ENCODE assay signal across 27 cellular contexts in genomic region chr17:62696726-62697490, GRCh38.
DNase-seq lines count a peak whose midpoint lies in the region; ATAC-seq, FAIRE-seq and TF ChIP-seq lines count a peak whose summit lies in the region.
"Had no signal": no experiment of that assay in that cellular context is flagged by ENCODE, and none has a peak within 500 bp of the region (broad histone marks: within the 10 kb centered on the region; RNA-seq: fewer than 3 reads in every experiment).

No MANE protein-coding gene starts in this region.

- no peak overlapping the region for H3K56ac ChIP-seq in H1 (replicated peaks; ENCODE audit: insufficient read length, low read depth, low read length)

- H3K18ac ChIP-seq in H1 (ENCODE audit: extremely low read depth, low read length) = no peak overlapping the region; the same call in 1 of the 2 replicates

- no peak overlapping the region for H4K5ac ChIP-seq in H1 (ENCODE audit: insufficient read length, low read depth, low read length)

- H3K27ac ChIP-seq in H1 (ENCODE audit: low read depth, low read length) = no peak overlapping the region
- no peak overlapping the region for H3K27ac ChIP-seq in Peyer's patch
- no peak overlapping the region for H3K27ac ChIP-seq in vagina

- H3K4me3 ChIP-seq in H1 (ENCODE audit: extremely low read depth in 1 of 4, insufficient read depth in 2 of 4, low read depth in 3 of 4, low read length in 4 of 4) = no peak overlapping the region
- H3K4me3 ChIP-seq in Peyer's patch = no peak overlapping the region
- H3K4me3 ChIP-seq in vagina = no peak overlapping the region

- no peak overlapping the region for H2BK15ac ChIP-seq in H1 (ENCODE audit: low read length)

- H3K79me1 ChIP-seq in H1 (ENCODE audit: low read depth, low read length) = no peaks in the 10 kb centered on the region

- no peak overlapping the region for H3K4ac ChIP-seq in H1 (replicated peaks; ENCODE audit: insufficient read length, low read depth, low read length)

- no peaks in the 10 kb centered on the region for H3K79me2 ChIP-seq in H1 (ENCODE audit: control insufficient read depth in 1 of 2, insufficient read depth in 2 of 2, low read length in 2 of 2)

- no peaks in the 10 kb centered on the region for H3K4me1 Mint-ChIP-seq in stimulated activated naive CD8-positive, alpha-beta T cell treated with anti-CD3 and anti-CD28 coated beads, Interleukin-15, amount 100 ng/mL, for 72 hours
- no peaks in the 10 kb centered on the region for H3K4me1 Mint-ChIP-seq in natural killer cell
- H3K4me1 Mint-ChIP-seq: activated B cell treated with CpG ODN at 0.5 μM for 24 hours; activated T-helper 17 cell treated with anti-CD3 and anti-CD28 coated beads, Interleukin-2, amount 50 U/mL, for 72 hours had no signal

- CTCF ChIA-PET in H1 (lab: Charles Lee; ENCODE audit: partially characterized antibody) = interaction anchor here (1.3 to 7.0 kb wide), 2 partner anchors 9 to 23 kb away, joined by 3 to 68 read pairs; no protein-coding TSS in a partner anchor

- FAIRE-seq in H1 (lab: Jason Lieb, UNC) = no peak
- FAIRE-seq: astrocyte, GM12892 had no signal

- WGBS in H1 (ENCODE audit: extremely low coverage in 1 of 2, insufficient coverage in 1 of 2, insufficient read length in 1 of 2, insufficient replicate concordance in 2 of 2, low coverage in 1 of 2, low lambda C conversion rate in 2 of 2, missing lambda C conversion rate in 1 of 2), 2 experiments = 88% methylated on average over 24 of the region's 27 CpGs; no CpG with 5 or more reads in 1 of the 2 experiments

- TF ChIP-seq RAD21 in H1 (IDR thresholded peaks at IDR 0.05 in 1 of 2, conservative IDR thresholded peaks at IDR 0.05 in 1 of 2; ENCODE audit: low read depth in 2 of 2, low read length in 2 of 2) = no peak

- peak; percentile 15 for ATAC-seq in stimulated activated naive CD8-positive, alpha-beta T cell treated with anti-CD3 and anti-CD28 coated beads, Interleukin-15, amount 100 ng/mL, for 72 hours
- ATAC-seq in stimulated activated naive CD8-positive, alpha-beta T cell treated with anti-CD3 and anti-CD28 coated beads, Interleukin-15, Interleukin-2, amounts not matched to agents 100 U/mL and 50 U/mL, for 24 hours = no peak
- no peak for ATAC-seq in natural killer cell
- ATAC-seq: activated T-helper 17 cell treated with anti-CD3 and anti-CD28 coated beads, Interleukin-2, amount 50 U/mL, for 72 hours; left colon had no signal

- H2AFZ ChIP-seq in H1 (ENCODE audit: low read length) = peak overlapping the region; percentile 25; the same call in 1 of the 2 replicates

- H2AK5ac ChIP-seq in H1 (ENCODE audit: low read depth, low read length) = no peak overlapping the region

- no peaks in the 10 kb centered on the region for H3K36me3 Mint-ChIP-seq in natural killer cell
- H3K36me3 Mint-ChIP-seq: activated naive CD4-positive, alpha-beta T cell treated with anti-CD3 and anti-CD28 coated beads, Interleukin-2, amount 50 U/mL, for 72 hours; CD14-positive monocyte had no signal

- POLR2A ChIA-PET in H1 (lab: Charles Lee; ENCODE audit: partially characterized antibody) = no interaction called here

- H3K14ac ChIP-seq in H1 (ENCODE audit: insufficient read length) = no peak overlapping the region

- TF ChIP-seq POLR2A in H1 (IDR thresholded peaks at IDR 0.05; ENCODE audit: control extremely low read depth in 1 of 2, low read depth in 2 of 2, low read length in 2 of 2) = no peak
- no peak for TF ChIP-seq POLR2A in Peyer's patch (IDR thresholded peaks at IDR 0.05)
- no peak for TF ChIP-seq POLR2A in vagina (IDR thresholded peaks at IDR 0.05)

- H3K27me3 Mint-ChIP-seq in stimulated activated naive CD8-positive, alpha-beta T cell treated with anti-CD3 and anti-CD28 coated beads, Interleukin-15, amount 100 ng/mL, for 72 hours = peaks cover 35% of the 10 kb centered on the region
- H3K27me3 Mint-ChIP-seq in natural killer cell (ENCODE audit: low read depth in 2 of 2) = peaks cover 0 to 2% of the 10 kb centered on the region in 2 donors

- no peak for TF ChIP-seq EP300 in H1 (IDR thresholded peaks at IDR 0.05; ENCODE audit: borderline replicate concordance in 1 of 2, low read depth in 2 of 2, low read length in 2 of 2)

- no peak overlapping the region for H3K27ac Mint-ChIP-seq in stimulated activated naive CD8-positive, alpha-beta T cell treated with anti-CD3 and anti-CD28 coated beads, Interleukin-15, amount 100 ng/mL, for 72 hours
- no peak overlapping the region for H3K27ac Mint-ChIP-seq in natural killer cell
- H3K27ac Mint-ChIP-seq: activated B cell treated with CpG ODN at 0.5 μM for 24 hours; activated naive CD4-positive, alpha-beta T cell treated with anti-CD3 and anti-CD28 coated beads, Interleukin-2, amount 50 U/mL, for 72 hours; activated T-helper 17 cell treated with anti-CD3 and anti-CD28 coated beads, Interleukin-2, amount 50 U/mL, for 72 hours; CD14-positive monocyte; nephron had no signal

- no peak for TF ChIP-seq CTCF in H1 (IDR thresholded peaks at IDR 0.05; ENCODE audit: control extremely low read depth in 1 of 3, insufficient read depth in 1 of 3, low read depth in 1 of 3, low read length in 3 of 3)
- TF ChIP-seq CTCF in Peyer's patch (IDR thresholded peaks at IDR 0.05) = no peak
- no peak for TF ChIP-seq CTCF in vagina (IDR thresholded peaks at IDR 0.05)
- no peak for TF ChIP-seq CTCF in natural killer cell (IDR thresholded peaks at IDR 0.05)

- H4K91ac ChIP-seq in H1 (replicated peaks; ENCODE audit: insufficient read length, low read length) = no peak overlapping the region

- no peaks in the 10 kb centered on the region for H4K20me1 ChIP-seq in H1 (replicated peaks in 1 of 2; ENCODE audit: control insufficient read depth in 1 of 2, insufficient read depth in 2 of 2, low read length in 2 of 2)

- no peak overlapping the region for H2BK12ac ChIP-seq in H1 (ENCODE audit: low read depth, low read length)

- DNase-seq in stimulated activated naive CD8-positive, alpha-beta T cell treated with anti-CD3 and anti-CD28 coated beads, Interleukin-15, amount 100 ng/mL, for 72 hours = no peak
- DNase-seq in stimulated activated naive CD8-positive, alpha-beta T cell treated with anti-CD3 and anti-CD28 coated beads, Interleukin-15, Interleukin-2, amounts not matched to agents 100 U/mL and 50 U/mL, for 24 hours = no peak
- DNase-seq in H1 (ENCODE audit: low read depth in 1 of 2, low spot score in 2 of 2) (no peak), midbrain (lab: John Stamatoyannopoulos, UW) (peak; percentile 34), activated T-cell treated with anti-CD3 and anti-CD28 coated beads for 4 hours (no peak), Peyer's patch (no peak), vagina (ENCODE audit: extremely low spot score in 2 of 2) (no peak), natural killer cell (no peak)
- DNase-seq: ACHN; activated B cell treated with CpG ODN at 0.5 μM for 24 hours; activated CD4-positive, alpha-beta T cell treated with anti-CD3 and anti-CD28 coated beads, Interleukin-2, amount 50 U/mL, for 48 hours; activated CD8-positive, alpha-beta memory T cell treated with anti-CD3 and anti-CD28 coated beads, Interleukin-2, amount 50 U/mL, for 4 hours; Calu3; central memory CD4-positive, alpha-beta T cell; left colon; NCI-H1048; NCI-H2171 treated with DMSO at 0.1 percent for 48 hours; NCI-H524 treated with DMSO at 0.1 percent for 48 hours; NK-92 treated with Interleukin-12 subunit alpha and Interleukin-12 subunit beta, amount 100 ng/mL, for 24 hours; stimulated activated CD8-positive, alpha-beta memory T cell treated with anti-CD3 and anti-CD28 coated beads, Interleukin-4, amount 100 ng/mL, for 48 hours; T-helper 9 cell had no signal

- H4K8ac ChIP-seq in H1 (ENCODE audit: extremely low read depth, insufficient read depth, low read length) = no peak overlapping the region; the same call in 1 of the 2 replicates

- H3K9me3 ChIP-seq in H1 (ENCODE audit: insufficient read depth in 2 of 2, low read depth in 1 of 2, low read length in 1 of 2) (no peaks in the 10 kb centered on the region), Peyer's patch (no peaks in the 10 kb centered on the region), vagina (no peaks in the 10 kb centered on the region)

- peaks cover 0 to 5% (median 0%) of the 10 kb centered on the region in 4 experiments; a peak in 3 of 7 replicates for H3K4me1 ChIP-seq in H1 (replicated peaks in 1 of 4; ENCODE audit: control insufficient read depth in 3 of 4, insufficient read depth in 4 of 4, low read length in 3 of 4)
- no peaks in the 10 kb centered on the region for H3K4me1 ChIP-seq in Peyer's patch
- H3K4me1 ChIP-seq in vagina = peaks cover 35% of the 10 kb centered on the region

- H3K4me3 Mint-ChIP-seq in stimulated activated naive CD8-positive, alpha-beta T cell treated with anti-CD3 and anti-CD28 coated beads, Interleukin-15, amount 100 ng/mL, for 72 hours = no peak overlapping the region
- H3K4me3 Mint-ChIP-seq in natural killer cell = no peak overlapping the region
- H3K4me3 Mint-ChIP-seq: activated B cell treated with CpG ODN at 0.5 μM for 24 hours; activated T-helper 17 cell treated with anti-CD3 and anti-CD28 coated beads, Interleukin-2, amount 50 U/mL, for 72 hours; CD14-positive monocyte; nephron had no signal

- H2BK120ac ChIP-seq in H1 (replicated peaks; ENCODE audit: low read depth, low read length) = no peak overlapping the region

- H3K4me2 ChIP-seq in H1 (ENCODE audit: insufficient read depth in 1 of 2, low read depth in 2 of 2, low read length in 2 of 2) = no peak overlapping the region

- no peak overlapping the region for H3K9ac ChIP-seq in H1 (replicated peaks in 1 of 4; ENCODE audit: extremely low read depth in 1 of 4, low read depth in 3 of 4, low read length in 3 of 4)

- no peak overlapping the region for H2BK5ac ChIP-seq in H1 (ENCODE audit: low read depth, low read length)

- H3K36me3 ChIP-seq in H1 (ENCODE audit: control insufficient read depth in 2 of 4, insufficient read depth in 4 of 4, low read length in 3 of 4) = no peaks in the 10 kb centered on the region
- no peaks in the 10 kb centered on the region for H3K36me3 ChIP-seq in Peyer's patch
- H3K36me3 ChIP-seq in vagina = no peaks in the 10 kb centered on the region

- no peaks in the 10 kb centered on the region for H3K27me3 ChIP-seq in H1 (replicated peaks in 1 of 4; ENCODE audit: control insufficient read depth in 3 of 4, extremely low read depth in 1 of 4, insufficient read depth in 3 of 4, low read length in 3 of 4)
- H3K27me3 ChIP-seq in Peyer's patch = no peaks in the 10 kb centered on the region
- no peaks in the 10 kb centered on the region for H3K27me3 ChIP-seq in vagina

- intact Hi-C loops in vagina (cut with DNase I) (no loop called here), natural killer cell (cut with micrococcal nuclease) (no loop called here)

- H3K23ac ChIP-seq in H1 (ENCODE audit: insufficient read length) = no peak overlapping the region

- H3K23me2 ChIP-seq in H1 (ENCODE audit: low read depth, low read length) = no peaks in the 10 kb centered on the region; the same call in 1 of the 2 replicates

- no peak overlapping the region for H2BK20ac ChIP-seq in H1 (ENCODE audit: low read length)

- H3K9me3 Mint-ChIP-seq in stimulated activated naive CD8-positive, alpha-beta T cell treated with anti-CD3 and anti-CD28 coated beads, Interleukin-15, amount 100 ng/mL, for 72 hours = no peaks in the 10 kb centered on the region
- H3K9me3 Mint-ChIP-seq in natural killer cell = no peaks in the 10 kb centered on the region
- H3K9me3 Mint-ChIP-seq: activated B cell treated with CpG ODN at 0.5 μM for 24 hours; activated naive CD4-positive, alpha-beta T cell treated with anti-CD3 and anti-CD28 coated beads, Interleukin-2, amount 50 U/mL, for 72 hours; activated T-helper 17 cell treated with anti-CD3 and anti-CD28 coated beads, Interleukin-2, amount 50 U/mL, for 72 hours; nephron had no signal
